Comparison of ENCODE assay signal across 8 cellular contexts in the genomic region with DNA sequence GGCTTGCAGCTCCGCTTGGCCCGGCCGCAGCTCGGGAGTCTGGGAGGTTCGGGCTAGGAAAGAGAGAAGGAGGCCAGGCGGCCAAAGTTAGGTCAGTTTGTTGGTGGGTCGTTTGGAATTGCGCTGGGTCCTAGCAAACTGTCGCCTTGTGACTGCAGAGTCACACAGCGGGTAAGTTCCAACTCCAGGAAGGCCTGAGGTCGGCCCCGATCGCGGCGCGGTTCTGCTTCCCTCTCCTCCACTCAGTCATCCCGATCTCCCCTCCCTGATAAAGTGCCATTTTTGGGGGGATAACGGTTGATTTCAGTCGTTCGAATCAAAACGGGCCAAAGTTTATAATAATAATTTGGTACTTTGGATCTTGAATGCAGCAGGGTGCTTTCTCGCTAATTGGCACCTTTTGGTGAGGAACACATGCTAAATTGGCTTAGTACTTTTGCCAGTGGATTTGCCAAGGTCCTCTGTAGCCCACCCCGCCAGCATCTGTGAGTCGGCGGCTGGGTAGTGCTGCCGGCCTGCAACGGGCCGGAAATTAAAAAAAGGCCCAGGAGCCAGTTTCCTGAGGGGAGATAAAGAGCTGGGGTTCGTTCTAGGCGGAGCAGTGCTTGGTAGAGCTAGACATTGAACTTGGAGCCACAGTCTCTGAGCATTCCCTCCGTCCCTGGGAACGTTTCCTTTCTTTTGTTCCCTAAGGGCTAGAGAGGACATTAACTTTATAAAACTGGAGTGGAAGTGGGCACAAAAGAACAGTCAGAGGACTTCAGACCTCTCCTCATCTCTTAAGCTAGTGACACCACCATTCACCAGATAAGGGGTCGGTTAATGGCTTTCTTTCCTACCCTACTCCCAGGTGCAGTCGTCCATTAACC. TPM values are rescaled to one million over a fixed set of nuclear protein-coding genes. Genes with fewer than 3 reads are reported as not detected.
DNase-seq lines count a peak whose midpoint lies in the region; ATAC-seq, FAIRE-seq and TF ChIP-seq lines count a peak whose summit lies in the region.

No MANE protein-coding gene starts in this region.

- peak overlapping the region; percentile 69 to 97 (median 94) for H3K27ac Mint-ChIP-seq in CD8-positive, alpha-beta memory T cell
- peak overlapping the region; percentile 96 for H3K27ac Mint-ChIP-seq in GM23338

- peak overlapping the region; percentile 75 for H3K4me3 ChIP-seq in CD8-positive, alpha-beta memory T cell (ENCODE audit: low read length)
- H3K4me3 ChIP-seq in GM23338 (peak overlapping the region; percentile 83), bronchial epithelial cell (ENCODE audit: low read depth, low read length) (peak overlapping the region; percentile 82), HepG2 (replicated peaks in 1 of 3; ENCODE audit: insufficient read depth in 1 of 3, low read depth in 2 of 3, low read length in 3 of 3) (peak overlapping the region; percentile 80 to 98 (median 93)), stomach (peak overlapping the region; percentile 87 to 97 (median 95))

- H2AFZ ChIP-seq in GM23338 (no peak overlapping the region), HepG2 (ENCODE audit: low read length) (no peak overlapping the region)

- intact Hi-C loops in HepG2 (cut with micrococcal nuclease; ENCODE audit: unreplicated experiment), result no loop called here
- intact Hi-C loops in stomach (cut with DNase I; ENCODE audit: low total_unique reads), result no loop called here

- H3K4me2 ChIP-seq in GM23338 (peak overlapping the region; percentile 93), HepG2 (ENCODE audit: low read depth, low read length) (peak overlapping the region; percentile 81)

- H3K9me3 ChIP-seq in CD8-positive, alpha-beta memory T cell (ENCODE audit: low read length), result no peaks in the 10 kb centered on the region
- no peaks in the 10 kb centered on the region for H3K9me3 ChIP-seq in HepG2 (ENCODE audit: low read length)
- no peaks in the 10 kb centered on the region for H3K9me3 ChIP-seq in stomach

- peak overlapping the region; percentile 86 to 94 (median 90) for H3K4me3 Mint-ChIP-seq in CD8-positive, alpha-beta memory T cell
- H3K4me3 Mint-ChIP-seq in GM23338, result peak overlapping the region; percentile 96

- peaks cover 49 to 52% (median 52%) of the 10 kb centered on the region in 3 donors for H3K4me1 Mint-ChIP-seq in CD8-positive, alpha-beta memory T cell
- peaks cover 32% of the 10 kb centered on the region for H3K4me1 Mint-ChIP-seq in GM23338

- no peaks in the 10 kb centered on the region for H3K9me2 ChIP-seq in GM23338 (ENCODE audit: insufficient read depth)

- H3K9me3 Mint-ChIP-seq in CD8-positive, alpha-beta memory T cell, result no peaks in the 10 kb centered on the region
- no peaks in the 10 kb centered on the region; the same call in 2 of the 3 replicates for H3K9me3 Mint-ChIP-seq in GM23338

- H3K9ac ChIP-seq in HepG2 (ENCODE audit: insufficient read depth, low read depth, low read length), result peak overlapping the region; percentile 99

- TF ChIP-seq EP300 in HepG2 (IDR thresholded peaks at IDR 0.05; ENCODE audit: low read depth in 2 of 2, low read length in 2 of 2), result no peak
- TF ChIP-seq EP300 in HepG2 (CRISPR knock-in tag; IDR thresholded peaks at IDR 0.05; ENCODE audit: borderline replicate concordance), result no peak
- no peak for TF ChIP-seq EP300 in stomach (IDR thresholded peaks at IDR 0.05)

- TF ChIP-seq POLR2A in HepG2 (IDR thresholded peaks at IDR 0.05; ENCODE audit: insufficient read depth in 1 of 2, low read depth in 2 of 2, low read length in 2 of 2), result peak; percentile 31 to 35; a peak in 2 of 4 replicates
- TF ChIP-seq POLR2A in stomach (IDR thresholded peaks at IDR 0.05), result no peak

- BruUV-seq in HepG2 (replicated peaks; lab: Mats Ljungman, UMichigan), result TSS peak; percentile 95

- peaks cover 0 to 19% (median 5%) of the 10 kb centered on the region in 3 donors for H3K36me3 Mint-ChIP-seq in CD8-positive, alpha-beta memory T cell
- peaks cover 8% of the 10 kb centered on the region; the same call in 2 of the 3 replicates for H3K36me3 Mint-ChIP-seq in GM23338 (ENCODE audit: low read depth)

- no peak for TF ChIP-seq RAD21 in HepG2 (CRISPR knock-in tag; IDR thresholded peaks at IDR 0.05)

- DNase-seq in CD8-positive, alpha-beta memory T cell, result peak in 1 of 5 donors; percentile 17
- DNase-seq in GM23338 (ENCODE audit: low spot score) (peak; percentile 50), RWPE1 (ENCODE audit: low spot score) (no peak), bronchial epithelial cell (ENCODE audit: low read depth) (no peak), HepG2 (ENCODE audit: low spot score) (peak; percentile 34), stomach (no peak), GM19238 (ENCODE audit: insufficient read length, low spot score) (no peak)

- peak overlapping the region; percentile 95 for H3K27ac ChIP-seq in CD8-positive, alpha-beta memory T cell (ENCODE audit: low read depth, low read length)
- H3K27ac ChIP-seq in GM23338 (ENCODE audit: low read depth), result peak overlapping the region; percentile 66; the same call in 1 of the 2 replicates
- H3K27ac ChIP-seq in RWPE1, result peak overlapping the region; percentile 88
- peak overlapping the region; percentile 84 for H3K27ac ChIP-seq in HepG2 (ENCODE audit: extremely low read length, insufficient read depth, low read length)
- peak overlapping the region; percentile 93 to 97 (median 95) for H3K27ac ChIP-seq in stomach

- peaks cover 13% of the 10 kb centered on the region for H3K36me3 ChIP-seq in CD8-positive, alpha-beta memory T cell (ENCODE audit: insufficient read depth, low read length)
- H3K36me3 ChIP-seq in GM23338 (ENCODE audit: insufficient read depth) (peaks cover 3% of the 10 kb centered on the region; the same call in 1 of the 2 replicates), bronchial epithelial cell (ENCODE audit: control insufficient read depth, insufficient read depth, low read length) (peaks cover 4% of the 10 kb centered on the region), HepG2 (replicated peaks in 1 of 2; ENCODE audit: control insufficient read depth in 1 of 2, insufficient read depth in 2 of 2, low read length in 2 of 2) (peaks cover 1 to 10% of the 10 kb centered on the region in 2 experiments; a peak in 3 of 5 replicates), stomach (no peaks in the 10 kb centered on the region)

- H3K27me3 ChIP-seq in CD8-positive, alpha-beta memory T cell (ENCODE audit: insufficient read depth, low read length, poor library complexity, severe bottlenecking), result no peaks in the 10 kb centered on the region
- H3K27me3 ChIP-seq in GM23338 (ENCODE audit: insufficient read depth) (no peaks in the 10 kb centered on the region), bronchial epithelial cell (ENCODE audit: control insufficient read depth, insufficient read depth, low read length) (no peaks in the 10 kb centered on the region), HepG2 (ENCODE audit: control insufficient read depth in 1 of 2, insufficient read depth in 2 of 2, low read length in 2 of 2) (no peaks in the 10 kb centered on the region; a peak in 1 of 5 replicates), stomach (no peaks in the 10 kb centered on the region)

- peaks cover 50% of the 10 kb centered on the region for H4K20me1 ChIP-seq in GM23338 (replicated peaks; ENCODE audit: insufficient read depth)
- peaks cover 54% of the 10 kb centered on the region for H4K20me1 ChIP-seq in HepG2 (ENCODE audit: insufficient read depth, low read length)

- CTCF ChIA-PET in CD8-positive, alpha-beta memory T cell (lab: Charles Lee), result interaction anchor here (1.5 to 2.4 kb wide), 4 partner anchors 61 to 78 kb away, joined by 4 to 7 read pairs (median 4); a partner anchor contains a TSS
- CTCF ChIA-PET in RWPE1 (lab: Yijun Ruan, JAX), result no interaction called here
- CTCF ChIA-PET in HepG2 (lab: Yijun Ruan, JAX; ENCODE audit: low intra/inter-chr PET ratio, low total read pairs), result no interaction called here

- POLR2A ChIA-PET in CD8-positive, alpha-beta memory T cell (lab: Charles Lee), result interaction anchor here (1.1 to 1.3 kb wide), 2 partner anchors 61 to 74 kb away, joined by 4 to 5 read pairs; a partner anchor contains a TSS
- POLR2A ChIA-PET in RWPE1 (lab: Yijun Ruan, JAX; ENCODE audit: low non-redundant PET) (no interaction called here), HepG2 (lab: Yijun Ruan, JAX) (interaction anchor here (0.8 to 1.4 kb wide), 5 partner anchors 12 to 111 kb away, joined by 3 to 5 read pairs (median 3); a partner anchor contains a TSS)

- no peak for FAIRE-seq in bronchial epithelial cell (lab: Jason Lieb, UNC)
- FAIRE-seq in HepG2 (lab: Jason Lieb, UNC), result peak; percentile 53

- ATAC-seq in GM23338, result peak; percentile 20
- ATAC-seq in HepG2, result peak; percentile 42
- ATAC-seq in GM21723 (IDR thresholded peaks at IDR 0.05; ENCODE audit: unreplicated experiment), result no peak

- H3K79me2 ChIP-seq in GM23338 (replicated peaks; ENCODE audit: insufficient read depth) (peaks cover 59% of the 10 kb centered on the region), HepG2 (ENCODE audit: insufficient read depth, low read length) (peaks cover 59% of the 10 kb centered on the region)

- WGBS in HepG2 (ENCODE audit: low lambda C conversion rate), result 2% methylated on average over 25 of the region's 34 CpGs
- 0 to 1% (median 1%) methylated on average over 25 to 34 of the region's 34 CpGs for WGBS in stomach, 5 donors

- no peak for TF ChIP-seq CTCF in GM23338 (conservative IDR thresholded peaks at IDR 0.05; ENCODE audit: low read depth in 2 of 2)
- TF ChIP-seq CTCF in RWPE1 (conservative IDR thresholded peaks at IDR 0.05; ENCODE audit: low read depth), result no peak
- no peak for TF ChIP-seq CTCF in bronchial epithelial cell (IDR thresholded peaks at IDR 0.05; ENCODE audit: insufficient read depth, low read length, severe bottlenecking)
- TF ChIP-seq CTCF in HepG2 (CRISPR knock-in tag; IDR thresholded peaks at IDR 0.05), result no peak
- no peak for TF ChIP-seq CTCF in stomach (IDR thresholded peaks at IDR 0.05)

- H3K4me1 ChIP-seq in CD8-positive, alpha-beta memory T cell (ENCODE audit: insufficient read depth, low read length), result peaks cover 50% of the 10 kb centered on the region
- H3K4me1 ChIP-seq in GM23338 (ENCODE audit: insufficient read depth) (peaks cover 32% of the 10 kb centered on the region), HepG2 (ENCODE audit: insufficient read depth, low read length) (peaks cover 65% of the 10 kb centered on the region), stomach (peaks cover 44 to 56% (median 50%) of the 10 kb centered on the region in 4 donors)

- H3K27me3 Mint-ChIP-seq in CD8-positive, alpha-beta memory T cell, result no peaks in the 10 kb centered on the region
- peaks cover 11% of the 10 kb centered on the region for H3K27me3 Mint-ChIP-seq in GM23338 (ENCODE audit: insufficient read depth, low read depth, poor library complexity)

- 0 out of 2 replicates have a peak, but pooled peaks cover 3% of the 10 kb centered on the region for H3F3A ChIP-seq in GM23338 (replicated peaks; ENCODE audit: low read depth)

- in situ Hi-C loops in HepG2 (cut with HindIII; ENCODE audit: extremely low pct_ligation_motif_present, low pct_unique_long_range_greater_than_20kb), result no loop called here

RNA-seq across cellular contexts. Expression of a gene that starts 0.9 kb away (rescaled TPM):
- 10 to 100 TPM; 74.3 to 80.2 TPM for total RNA-seq in CD8-positive, alpha-beta memory T cell
- 109 TPM for polyA plus RNA-seq in CD8-positive, alpha-beta memory T cell
- 70.1 and 86.3 TPM in 2 replicates for total RNA-seq in GM23338 (2014; rRNA removed; shearing (Covaris generic))
- polyA plus RNA-seq in GM23338 (2016; fragmentation: Nextera tagmentation; extraction: Ambion mirVana) (123 and 136 TPM in 2 replicates), HepG2 (2011; rRNA removed) (28.4 and 30.2 TPM in 2 replicates), stomach (10 to 100 TPM; 46.1 to 58.0 (median 55.2) TPM)
- total RNA-seq in bronchial epithelial cell (14.7 and 23.3 TPM in 2 replicates), HepG2 (2016; rRNA removed; fragmentation: Illumina TruSeq; extraction: Trizol) (58.1 and 74.0 TPM in 2 replicates), stomach (10 to 100 TPM; 23.1 to 94.2 (median 42.0) TPM)
- 18.9 and 21.0 TPM in 2 replicates for total RNA-seq in HepG2 (2016; cell fraction: cytosol; rRNA removed; fragmentation: Illumina TruSeq; extraction: Trizol; ENCODE audit: low read depth)
- 54.7 and 71.2 TPM in 2 replicates for total RNA-seq in HepG2 (2016; cell fraction: insoluble cytoplasmic fraction; rRNA removed; fragmentation: Illumina TruSeq; extraction: Trizol)
- total RNA-seq in HepG2 (2016; cell fraction: membrane; rRNA removed; fragmentation: Illumina TruSeq; extraction: Trizol), result 28.3 and 30.3 TPM in 2 replicates
- 19.5 and 20.6 TPM in 2 replicates for total RNA-seq in HepG2 (2016; cell fraction: nucleus; rRNA removed; fragmentation: Illumina TruSeq; extraction: Trizol)
- polyA plus RNA-seq in HepG2 (2011; cell fraction: cytosol; rRNA removed), result 23.5 and 29.7 TPM in 2 replicates
- polyA plus RNA-seq in HepG2 (2011; cell fraction: nucleus; rRNA removed), result 6.3 and 8.9 TPM in 2 replicates
- 34.6 and 41.4 TPM in 2 replicates for polyA plus RNA-seq in HepG2 (2012)
- polyA plus RNA-seq in HepG2 (2016; cell fraction: cytosol; fragmentation: Illumina TruSeq; extraction: Trizol; ENCODE audit: low read depth), result 22.0 and 22.8 TPM in 2 replicates
- 108 and 112 TPM in 2 replicates for polyA plus RNA-seq in HepG2 (2016; cell fraction: insoluble cytoplasmic fraction; fragmentation: Illumina TruSeq; extraction: Trizol; ENCODE audit: low read depth)
- polyA plus RNA-seq in HepG2 (2016; cell fraction: membrane; fragmentation: Illumina TruSeq; extraction: Trizol; ENCODE audit: low read depth), result 30.8 and 30.9 TPM in 2 replicates
- polyA plus RNA-seq in HepG2 (2016; cell fraction: nucleus; fragmentation: Illumina TruSeq; extraction: Trizol; ENCODE audit: insufficient read depth, low read depth), result 38.8 and 39.3 TPM in 2 replicates
- polyA minus RNA-seq in HepG2 (2011; rRNA and poly(A)+ RNA removed; ENCODE audit: low replicate concordance), result 22.7 and 33.2 TPM in 2 replicates
- polyA minus RNA-seq in HepG2 (2011; cell fraction: cytosol; rRNA and poly(A)+ RNA removed), result 16.1 and 16.5 TPM in 2 replicates
- polyA minus RNA-seq in HepG2 (2011; cell fraction: nucleus; rRNA and poly(A)+ RNA removed), result 8.5 and 11.7 TPM in 2 replicates

RNA-seq across cellular contexts. Expression of a gene that starts 17.2 kb away (rescaled TPM):
- total RNA-seq in CD8-positive, alpha-beta memory T cell, result under 1 TPM; 0.37 to 0.44 TPM
- polyA plus RNA-seq in CD8-positive, alpha-beta memory T cell, result 0.33 TPM
- 1.1 and 1.6 TPM in 2 replicates for total RNA-seq in GM23338 (2014; rRNA removed; shearing (Covaris generic))
- 0.03 TPM in 1 of 2 replicates, not detected in the other for polyA plus RNA-seq in GM23338 (2016; fragmentation: Nextera tagmentation; extraction: Ambion mirVana)
- total RNA-seq in bronchial epithelial cell, result under 0.01 TPM in 2 replicates
- 0.11 and 0.15 TPM in 2 replicates for total RNA-seq in HepG2 (2016; rRNA removed; fragmentation: Illumina TruSeq; extraction: Trizol)
- not detected in 2 replicates for total RNA-seq in HepG2 (2016; cell fraction: cytosol; rRNA removed; fragmentation: Illumina TruSeq; extraction: Trizol; ENCODE audit: low read depth)
- 0.13 and 0.16 TPM in 2 replicates for total RNA-seq in HepG2 (2016; cell fraction: insoluble cytoplasmic fraction; rRNA removed; fragmentation: Illumina TruSeq; extraction: Trizol)
- total RNA-seq in HepG2 (2016; cell fraction: membrane; rRNA removed; fragmentation: Illumina TruSeq; extraction: Trizol), result 0.03 TPM in 1 of 2 replicates, not detected in the other
- 0.22 TPM in 1 of 2 replicates, not detected in the other for total RNA-seq in HepG2 (2016; cell fraction: nucleus; rRNA removed; fragmentation: Illumina TruSeq; extraction: Trizol)
- not detected in 2 replicates for polyA plus RNA-seq in HepG2 (2011; rRNA removed)
- polyA plus RNA-seq in HepG2 (2011; cell fraction: cytosol; rRNA removed), result 0.01 TPM in 2 replicates
- 0.03 TPM in 1 of 2 replicates, not detected in the other for polyA plus RNA-seq in HepG2 (2011; cell fraction: nucleus; rRNA removed)
- 0.03 TPM in 2 replicates for polyA plus RNA-seq in HepG2 (2012)
- polyA plus RNA-seq in HepG2 (2016; cell fraction: cytosol; fragmentation: Illumina TruSeq; extraction: Trizol; ENCODE audit: low read depth), result not detected in 2 replicates
- polyA plus RNA-seq in HepG2 (2016; cell fraction: insoluble cytoplasmic fraction; fragmentation: Illumina TruSeq; extraction: Trizol; ENCODE audit: low read depth), result 0.04 and 0.11 TPM in 2 replicates
- 0.05 TPM in 1 of 2 replicates, not detected in the other for polyA plus RNA-seq in HepG2 (2016; cell fraction: membrane; fragmentation: Illumina TruSeq; extraction: Trizol; ENCODE audit: low read depth)
- polyA plus RNA-seq in HepG2 (2016; cell fraction: nucleus; fragmentation: Illumina TruSeq; extraction: Trizol; ENCODE audit: insufficient read depth, low read depth), result not detected in 2 replicates
- polyA minus RNA-seq in HepG2 (2011; rRNA and poly(A)+ RNA removed; ENCODE audit: low replicate concordance), result 0.02 and 0.49 TPM in 2 replicates
- polyA minus RNA-seq in HepG2 (2011; cell fraction: cytosol; rRNA and poly(A)+ RNA removed), result not detected in 2 replicates
- polyA minus RNA-seq in HepG2 (2011; cell fraction: nucleus; rRNA and poly(A)+ RNA removed), result not detected in 2 replicates
- under 1 TPM in 2 of 5 donors, not detected in 3; under 0.01 to 0.18 TPM for total RNA-seq in stomach
- not detected for polyA plus RNA-seq in stomach

Comparison
In these comparisons a context has a peak if more than half of its experiments do, and no peak if none do; other contexts are left out.
1. DNase-seq: peak in GM23338 (single experiment) and HepG2 (single experiment); none in RWPE1 (single experiment), bronchial epithelial cell (single experiment), stomach (single experiment) and GM19238 (single experiment).
2. POLR2A ChIP-seq: peak in HepG2 (2 of 2); none in stomach (0 of 4).
3. Peak in every context shown above with its lines, with median percentiles within 50 percentile points of each other: H3K27ac ChIP-seq and H3K4me3 ChIP-seq.